ENCODE assay signal across 8 cellular contexts in the genomic region with DNA sequence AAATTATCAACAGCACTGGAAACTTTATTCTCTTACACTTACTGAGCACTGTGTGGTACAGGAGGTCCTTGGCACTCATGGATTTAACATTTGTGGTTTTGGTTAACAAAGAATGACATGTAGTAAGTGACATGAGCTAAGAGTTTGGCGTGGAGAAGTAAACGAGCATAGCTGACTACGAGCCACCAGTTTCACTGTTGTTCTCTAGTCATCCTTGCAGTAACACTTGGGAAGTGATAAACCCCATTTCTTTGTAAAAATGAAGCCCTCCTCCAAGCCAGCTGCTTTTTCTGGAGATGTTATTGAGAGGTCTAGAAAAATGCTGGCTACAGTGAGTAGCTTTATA. TPM values are rescaled to one million over a fixed set of nuclear protein-coding genes. Genes with fewer than 3 reads are reported as not detected.
DNase-seq lines count a peak whose midpoint lies in the region; ATAC-seq, FAIRE-seq and TF ChIP-seq lines count a peak whose summit lies in the region.

No MANE protein-coding gene starts in this region.

- POLR2A ChIA-PET in OCI-LY7 (lab: Charles Lee) = interaction anchor here (0.6 to 9.5 kb wide), 18 partner anchors 10 to 1000 kb away, joined by 3 to 209 read pairs (median 6); a partner anchor contains a TSS

- no peak overlapping the region for H2AFZ ChIP-seq in DND-41 (ENCODE audit: low read depth, low read length)
- H2AFZ ChIP-seq in OCI-LY7 (ENCODE audit: low read length) = peak overlapping the region; percentile 80

- H3K36me3 ChIP-seq in DND-41 (ENCODE audit: insufficient read depth, low read length) = no peaks in the 10 kb centered on the region
- no peaks in the 10 kb centered on the region for H3K36me3 ChIP-seq in OCI-LY7 (ENCODE audit: insufficient read depth, low read length)
- H3K36me3 ChIP-seq in lower lobe of right lung = no peaks in the 10 kb centered on the region

- TF ChIP-seq CTCF in DND-41 (IDR thresholded peaks at IDR 0.05; ENCODE audit: borderline replicate concordance, extremely low read depth, low read length, poor library complexity, severe bottlenecking) (no peak), OCI-LY7 (conservative IDR thresholded peaks at IDR 0.05; ENCODE audit: low read length) (no peak), lower lobe of right lung (IDR thresholded peaks at IDR 0.05) (no peak), D721Med (IDR thresholded peaks at IDR 0.05; ENCODE audit: insufficient read depth, missing control alignments) (no peak)

- FAIRE-seq in D721Med (lab: Jason Lieb, UNC) = no peak

- ATAC-seq in DND-41 (ENCODE audit: insufficient read depth, low read depth) = peak; percentile 68
- peak; percentile 53 for ATAC-seq in GM21515 (IDR thresholded peaks at IDR 0.05; ENCODE audit: unreplicated experiment)
- ATAC-seq in lower lobe of right lung = peak in 1 of 2 donors; percentile 66
- no peak for ATAC-seq in GM19328 (IDR thresholded peaks at IDR 0.05; ENCODE audit: unreplicated experiment)

- H3K79me2 ChIP-seq in DND-41 (ENCODE audit: insufficient read depth, low read length) = no peaks in the 10 kb centered on the region
- 0 out of 2 replicates have a peak, but pooled peaks cover 4% of the 10 kb centered on the region for H3K79me2 ChIP-seq in OCI-LY7 (ENCODE audit: insufficient read depth, low read depth, low read length)

- H3K4me3 ChIP-seq in DND-41 (ENCODE audit: low read depth in 1 of 2, low read length in 2 of 2) (no peak overlapping the region), OCI-LY7 (ENCODE audit: low read depth, low read length, poor library complexity, severe bottlenecking) (peak overlapping the region; percentile 58), lower lobe of right lung (peak overlapping the region; percentile 0)

- CTCF ChIA-PET in OCI-LY7 (lab: Charles Lee; ENCODE audit: unreplicated experiment) = interaction anchor here (0.6 to 5.6 kb wide), 9 partner anchors 10 to 62 kb away, joined by 3 to 37 read pairs (median 4); no protein-coding TSS in a partner anchor

- intact Hi-C loops in OCI-LY7 (cut with micrococcal nuclease; ENCODE audit: unreplicated experiment) = loop anchor here (2.0 to 10.0 kb wide), 3 partner anchors 22 to 292 kb away; a partner anchor contains a TSS
- intact Hi-C loops in lower lobe of right lung (cut with DNase I) = no loop called here

- H4K20me1 ChIP-seq in DND-41 (ENCODE audit: insufficient read depth, low read length) (no peaks in the 10 kb centered on the region), OCI-LY7 (ENCODE audit: insufficient read depth, low read length) (no peaks in the 10 kb centered on the region)

- H3K9me3 ChIP-seq in DND-41 (ENCODE audit: insufficient read depth, low read length, severe bottlenecking) (no peaks in the 10 kb centered on the region), OCI-LY7 (ENCODE audit: low read length) (no peaks in the 10 kb centered on the region), lower lobe of right lung (no peaks in the 10 kb centered on the region)

- no peaks in the 10 kb centered on the region for H3K9me2 ChIP-seq in OCI-LY7 (ENCODE audit: insufficient read depth, low read length)

- H3K27ac ChIP-seq in DND-41 (ENCODE audit: low read length) = no peak overlapping the region
- H3K27ac ChIP-seq in OCI-LY7 (ENCODE audit: low read depth, low read length, poor library complexity, severe bottlenecking) = peak overlapping the region; percentile 98
- no peak overlapping the region for H3K27ac ChIP-seq in lower lobe of right lung

- H3K4me1 ChIP-seq in DND-41 (ENCODE audit: insufficient read depth, low read length) (peaks cover 14% of the 10 kb centered on the region), OCI-LY7 (ENCODE audit: insufficient read depth, low read length, poor library complexity, severe bottlenecking) (peaks cover 93% of the 10 kb centered on the region), lower lobe of right lung (no peaks in the 10 kb centered on the region)

- DNase-seq in DND-41 = no peak
- DNase-seq in OCI-LY7 (ENCODE audit: low spot score) = peak; percentile 66
- DNase-seq in lower lobe of right lung = no peak
- DNase-seq in D721Med (ENCODE audit: insufficient read length, low spot score) = no peak
- no peak for DNase-seq in NCI-H82 (lab: John Stamatoyannopoulos, UW)
- no peak for DNase-seq in OCI-M2 (lab: John Stamatoyannopoulos, UW; ENCODE audit: unreplicated experiment)

- BruUV-seq in OCI-LY7 (replicated peaks; lab: Mats Ljungman, UMichigan) = no TSS peak

- H3K4me2 ChIP-seq in DND-41 (ENCODE audit: insufficient read depth, low read length) = peak overlapping the region; percentile 9; the same call in 1 of the 2 replicates
- peak overlapping the region; percentile 89 for H3K4me2 ChIP-seq in OCI-LY7 (ENCODE audit: low read length)

- H3K9ac ChIP-seq in DND-41 (ENCODE audit: low read depth, low read length) = no peak overlapping the region

- H3K27me3 ChIP-seq in DND-41 (ENCODE audit: insufficient read depth, low read length, poor library complexity) (peaks cover 38% of the 10 kb centered on the region), lower lobe of right lung (ENCODE audit: low read depth) (no peaks in the 10 kb centered on the region)

RNA-seq across cellular contexts. Expression of a gene that starts 32.7 kb away (rescaled TPM):
- total RNA-seq in OCI-LY7 (2014; rRNA removed; shearing (Covaris generic)) = 3.5 and 8.2 TPM in 2 replicates
- total RNA-seq in OCI-LY7 (2022) (42.9 and 52.6 TPM in 2 replicates), lower lobe of right lung (8.6 TPM)

RNA-seq across cellular contexts. Expression of a gene that starts 52.5 kb away (rescaled TPM):
- 63.2 and 74.3 TPM in 2 replicates for total RNA-seq in OCI-LY7 (2014; rRNA removed; shearing (Covaris generic))
- 174 and 185 TPM in 2 replicates for total RNA-seq in OCI-LY7 (2022)
- 39.3 TPM for total RNA-seq in lower lobe of right lung

Comparison
In these comparisons a context has a peak if more than half of its experiments do, and no peak if none do; other contexts are left out.
1. H3K4me3 ChIP-seq: peak in OCI-LY7 (single experiment) and lower lobe of right lung (single experiment); none in DND-41 (0 of 2).